8 cellular contexts compared by ENCODE assay signal in genomic region chr2:231052494-231053451, GRCh38. TPM values are rescaled to one million over a fixed set of nuclear protein-coding genes. Genes with fewer than 3 reads are reported as not detected.
DNase-seq lines count a peak whose midpoint lies in the region; ATAC-seq, FAIRE-seq and TF ChIP-seq lines count a peak whose summit lies in the region.

No MANE protein-coding gene starts in this region.

- H4K20me1 ChIP-seq in HepG2 (ENCODE audit: insufficient read depth, low read length), result peaks cover 5% of the 10 kb centered on the region; the same call in 1 of the 2 replicates

- TF ChIP-seq RAD21 in HepG2 (CRISPR knock-in tag; IDR thresholded peaks at IDR 0.05), result peak; percentile 97

- H3K9me3 ChIP-seq in HepG2 (ENCODE audit: low read length), result no peaks in the 10 kb centered on the region

- H3K4me1 ChIP-seq in HepG2 (ENCODE audit: insufficient read depth, low read length), result peaks cover 64% of the 10 kb centered on the region

- TF ChIP-seq POLR2A in HepG2 (IDR thresholded peaks at IDR 0.05; ENCODE audit: insufficient read depth in 1 of 2, low read depth in 2 of 2, low read length in 2 of 2), result peak in 1 of 2 experiments; percentile 63; a peak in 2 of 4 replicates

- in situ Hi-C loops in HepG2 (cut with HindIII; ENCODE audit: extremely low pct_ligation_motif_present, low pct_unique_long_range_greater_than_20kb), result loop anchor here (5.0 kb wide), 1 partner anchor 55 kb away; the partner anchor contains the start of gene SPATA3

- H2AFZ ChIP-seq in HepG2 (ENCODE audit: low read length), result no peak overlapping the region

- peaks cover 0 to 3% of the 10 kb centered on the region in 2 experiments; a peak in 2 of 5 replicates for H3K36me3 ChIP-seq in HepG2 (replicated peaks in 1 of 2; ENCODE audit: control insufficient read depth in 1 of 2, insufficient read depth in 2 of 2, low read length in 2 of 2)

- no peak for FAIRE-seq in HepG2 (lab: Jason Lieb, UNC)

- no peak for DNase-seq in AG04449 (ENCODE audit: low read depth, low spot score)
- peak; percentile 77 for DNase-seq in NCI-H345 treated with DMSO at 0.1 percent for 48 hours (lab: John Stamatoyannopoulos, UW; ENCODE audit: unreplicated experiment)
- peak; percentile 90 for DNase-seq in activated CD4-positive, alpha-beta T cell treated with anti-CD3 and anti-CD28 coated beads for 48 hours
- DNase-seq in dedifferentiated amniotic fluid mesenchymal stem cell (ENCODE audit: extremely low spot score), result peak; percentile 75
- DNase-seq in HepG2 (ENCODE audit: low spot score), result peak; percentile 84
- peak; percentile 83 for DNase-seq in stimulated activated CD4-positive, alpha-beta T cell treated with anti-CD3 and anti-CD28 coated beads, Interleukin-4, amount 100 ng/mL, for 1 hour

- TF ChIP-seq EP300 in HepG2 (IDR thresholded peaks at IDR 0.05; ENCODE audit: low read depth in 2 of 2, low read length in 2 of 2) (peak in 1 of 2 experiments; percentile 31; a peak in 1 of 4 replicates), HepG2 (CRISPR knock-in tag; IDR thresholded peaks at IDR 0.05; ENCODE audit: borderline replicate concordance) (no peak)

- WGBS in HepG2 (ENCODE audit: low lambda C conversion rate), result 12% methylated on average over 43 of the region's 62 CpGs

- BruUV-seq in HepG2 (replicated peaks; lab: Mats Ljungman, UMichigan), result no TSS peak

- H3K27me3 ChIP-seq in HepG2 (ENCODE audit: control insufficient read depth in 1 of 2, insufficient read depth in 2 of 2, low read length in 2 of 2), result no peaks in the 10 kb centered on the region; a peak in 1 of 5 replicates

- CTCF ChIA-PET in AG04449 (lab: Yijun Ruan, JAX), result interaction anchor here (0.6 to 7.0 kb wide), 52 partner anchors 9 to 408 kb away, joined by 3 to 77 read pairs (median 4); no protein-coding TSS in a partner anchor
- CTCF ChIA-PET in HepG2 (lab: Yijun Ruan, JAX; ENCODE audit: low intra/inter-chr PET ratio, low total read pairs), result interaction anchor here (0.7 to 4.3 kb wide), 7 partner anchors 13 to 148 kb away, joined by 3 to 25 read pairs (median 4); partner anchors contain the start of gene C2orf72

- peaks cover 10% of the 10 kb centered on the region for H3K79me2 ChIP-seq in HepG2 (ENCODE audit: insufficient read depth, low read length)

- POLR2A ChIA-PET in AG04449 (lab: Yijun Ruan, JAX) (interaction anchor here (0.6 to 1.1 kb wide), 3 partner anchors 10 to 411 kb away, joined by 3 to 4 read pairs (median 3); partner anchors contain the start of gene NCL), HepG2 (lab: Yijun Ruan, JAX) (interaction anchor here (1.0 to 7.7 kb wide), 16 partner anchors 8 to 411 kb away, joined by 3 to 399 read pairs (median 7); partner anchors contain the start of genes C2orf72 and NCL)

- peak overlapping the region; percentile 100 for H3K4me2 ChIP-seq in HepG2 (ENCODE audit: low read depth, low read length)

- peak overlapping the region; percentile 68 for H3K4me3 ChIP-seq in AG04449 (ENCODE audit: low read depth, low read length)
- peak overlapping the region; percentile 57 to 82 (median 58) for H3K4me3 ChIP-seq in HepG2 (replicated peaks in 1 of 3; ENCODE audit: insufficient read depth in 1 of 3, low read depth in 2 of 3, low read length in 3 of 3)

- intact Hi-C loops in HepG2 (cut with micrococcal nuclease; ENCODE audit: unreplicated experiment), result loop anchor here (1.0 to 10.0 kb wide), 3 partner anchors 52 to 410 kb away; partner anchors contain the start of genes ITM2C and NCL

- TF ChIP-seq CTCF in AG04449 (IDR thresholded peaks at IDR 0.05; ENCODE audit: insufficient read depth, low read length, missing control alignments) (peak; percentile 97), HepG2 (CRISPR knock-in tag; IDR thresholded peaks at IDR 0.05) (peak; percentile 99)

- ATAC-seq in GM18858 (IDR thresholded peaks at IDR 0.05; ENCODE audit: unreplicated experiment) (peak; percentile 57), HG03108 (IDR thresholded peaks at IDR 0.05; ENCODE audit: unreplicated experiment) (peak; percentile 44), HepG2 (peak; percentile 62)

- peak overlapping the region; percentile 81 for H3K9ac ChIP-seq in HepG2 (ENCODE audit: insufficient read depth, low read depth, low read length)

- peak overlapping the region; percentile 97 for H3K27ac ChIP-seq in HepG2 (ENCODE audit: extremely low read length, insufficient read depth, low read length)

RNA-seq across cellular contexts. Expression of gene PSMD1, which starts 3.9 kb away (rescaled TPM):
- total RNA-seq in HepG2 (2016; rRNA removed; fragmentation: Illumina TruSeq; extraction: Trizol), result 191 and 287 TPM in 2 replicates
- 27.0 and 34.5 TPM in 2 replicates for total RNA-seq in HepG2 (2016; cell fraction: cytosol; rRNA removed; fragmentation: Illumina TruSeq; extraction: Trizol; ENCODE audit: low read depth)
- total RNA-seq in HepG2 (2016; cell fraction: insoluble cytoplasmic fraction; rRNA removed; fragmentation: Illumina TruSeq; extraction: Trizol), result 192 and 276 TPM in 2 replicates
- total RNA-seq in HepG2 (2016; cell fraction: membrane; rRNA removed; fragmentation: Illumina TruSeq; extraction: Trizol), result 40.7 and 50.7 TPM in 2 replicates
- 131 and 150 TPM in 2 replicates for total RNA-seq in HepG2 (2016; cell fraction: nucleus; rRNA removed; fragmentation: Illumina TruSeq; extraction: Trizol)
- polyA plus RNA-seq in HepG2 (2011; rRNA removed), result 109 and 136 TPM in 2 replicates
- 70.3 and 97.3 TPM in 2 replicates for polyA plus RNA-seq in HepG2 (2011; cell fraction: cytosol; rRNA removed)
- 59.1 and 61.7 TPM in 2 replicates for polyA plus RNA-seq in HepG2 (2011; cell fraction: nucleus; rRNA removed)
- polyA plus RNA-seq in HepG2 (2012), result 63.5 and 69.5 TPM in 2 replicates
- polyA plus RNA-seq in HepG2 (2016; cell fraction: cytosol; fragmentation: Illumina TruSeq; extraction: Trizol; ENCODE audit: low read depth), result 10.9 and 15.6 TPM in 2 replicates
- polyA plus RNA-seq in HepG2 (2016; cell fraction: insoluble cytoplasmic fraction; fragmentation: Illumina TruSeq; extraction: Trizol; ENCODE audit: low read depth), result 202 TPM in 2 replicates
- polyA plus RNA-seq in HepG2 (2016; cell fraction: membrane; fragmentation: Illumina TruSeq; extraction: Trizol; ENCODE audit: low read depth), result 21.2 and 25.3 TPM in 2 replicates
- polyA plus RNA-seq in HepG2 (2016; cell fraction: nucleus; fragmentation: Illumina TruSeq; extraction: Trizol; ENCODE audit: insufficient read depth, low read depth), result 130 and 134 TPM in 2 replicates
- 421 and 438 TPM in 2 replicates for polyA minus RNA-seq in HepG2 (2011; rRNA and poly(A)+ RNA removed; ENCODE audit: low replicate concordance)
- 58.8 and 72.8 TPM in 2 replicates for polyA minus RNA-seq in HepG2 (2011; cell fraction: cytosol; rRNA and poly(A)+ RNA removed)
- 145 and 196 TPM in 2 replicates for polyA minus RNA-seq in HepG2 (2011; cell fraction: nucleus; rRNA and poly(A)+ RNA removed)

RNA-seq across cellular contexts. Expression of gene C2orf72, which starts 15.4 kb away (rescaled TPM):
- total RNA-seq in HepG2 (2016; rRNA removed; fragmentation: Illumina TruSeq; extraction: Trizol), result 147 and 152 TPM in 2 replicates
- 25.4 and 28.7 TPM in 2 replicates for total RNA-seq in HepG2 (2016; cell fraction: cytosol; rRNA removed; fragmentation: Illumina TruSeq; extraction: Trizol; ENCODE audit: low read depth)
- 131 and 146 TPM in 2 replicates for total RNA-seq in HepG2 (2016; cell fraction: insoluble cytoplasmic fraction; rRNA removed; fragmentation: Illumina TruSeq; extraction: Trizol)
- 109 and 116 TPM in 2 replicates for total RNA-seq in HepG2 (2016; cell fraction: membrane; rRNA removed; fragmentation: Illumina TruSeq; extraction: Trizol)
- total RNA-seq in HepG2 (2016; cell fraction: nucleus; rRNA removed; fragmentation: Illumina TruSeq; extraction: Trizol), result 72.4 and 86.5 TPM in 2 replicates
- 203 and 242 TPM in 2 replicates for polyA plus RNA-seq in HepG2 (2011; rRNA removed)
- polyA plus RNA-seq in HepG2 (2011; cell fraction: cytosol; rRNA removed), result 134 and 156 TPM in 2 replicates
- 216 and 271 TPM in 2 replicates for polyA plus RNA-seq in HepG2 (2011; cell fraction: nucleus; rRNA removed)
- 95.0 and 118 TPM in 2 replicates for polyA plus RNA-seq in HepG2 (2012)
- 32.1 and 34.1 TPM in 2 replicates for polyA plus RNA-seq in HepG2 (2016; cell fraction: cytosol; fragmentation: Illumina TruSeq; extraction: Trizol; ENCODE audit: low read depth)
- polyA plus RNA-seq in HepG2 (2016; cell fraction: insoluble cytoplasmic fraction; fragmentation: Illumina TruSeq; extraction: Trizol; ENCODE audit: low read depth), result 143 and 164 TPM in 2 replicates
- polyA plus RNA-seq in HepG2 (2016; cell fraction: membrane; fragmentation: Illumina TruSeq; extraction: Trizol; ENCODE audit: low read depth), result 89.2 and 92.3 TPM in 2 replicates
- 155 and 158 TPM in 2 replicates for polyA plus RNA-seq in HepG2 (2016; cell fraction: nucleus; fragmentation: Illumina TruSeq; extraction: Trizol; ENCODE audit: insufficient read depth, low read depth)
- polyA minus RNA-seq in HepG2 (2011; rRNA and poly(A)+ RNA removed; ENCODE audit: low replicate concordance), result 0.05 and 126 TPM in 2 replicates
- 48.1 and 75.6 TPM in 2 replicates for polyA minus RNA-seq in HepG2 (2011; cell fraction: cytosol; rRNA and poly(A)+ RNA removed)
- 48.4 and 62.5 TPM in 2 replicates for polyA minus RNA-seq in HepG2 (2011; cell fraction: nucleus; rRNA and poly(A)+ RNA removed)

RNA-seq across cellular contexts. Expression of gene SPATA3, which starts 56.9 kb away (rescaled TPM):
- total RNA-seq in HepG2 (2016; rRNA removed; fragmentation: Illumina TruSeq; extraction: Trizol), result not detected in 2 replicates
- total RNA-seq in HepG2 (2016; cell fraction: cytosol; rRNA removed; fragmentation: Illumina TruSeq; extraction: Trizol; ENCODE audit: low read depth), result not detected in 2 replicates
- not detected in 2 replicates for total RNA-seq in HepG2 (2016; cell fraction: insoluble cytoplasmic fraction; rRNA removed; fragmentation: Illumina TruSeq; extraction: Trizol)
- not detected in 2 replicates for total RNA-seq in HepG2 (2016; cell fraction: membrane; rRNA removed; fragmentation: Illumina TruSeq; extraction: Trizol)
- not detected in 2 replicates for total RNA-seq in HepG2 (2016; cell fraction: nucleus; rRNA removed; fragmentation: Illumina TruSeq; extraction: Trizol)
- polyA plus RNA-seq in HepG2 (2011; rRNA removed), result not detected in 2 replicates
- polyA plus RNA-seq in HepG2 (2011; cell fraction: cytosol; rRNA removed), result not detected in 2 replicates
- not detected in 2 replicates for polyA plus RNA-seq in HepG2 (2011; cell fraction: nucleus; rRNA removed)
- not detected in 2 replicates for polyA plus RNA-seq in HepG2 (2012)
- not detected in 2 replicates for polyA plus RNA-seq in HepG2 (2016; cell fraction: cytosol; fragmentation: Illumina TruSeq; extraction: Trizol; ENCODE audit: low read depth)
- polyA plus RNA-seq in HepG2 (2016; cell fraction: insoluble cytoplasmic fraction; fragmentation: Illumina TruSeq; extraction: Trizol; ENCODE audit: low read depth), result not detected in 2 replicates
- not detected in 2 replicates for polyA plus RNA-seq in HepG2 (2016; cell fraction: membrane; fragmentation: Illumina TruSeq; extraction: Trizol; ENCODE audit: low read depth)
- not detected in 2 replicates for polyA plus RNA-seq in HepG2 (2016; cell fraction: nucleus; fragmentation: Illumina TruSeq; extraction: Trizol; ENCODE audit: insufficient read depth, low read depth)
- polyA minus RNA-seq in HepG2 (2011; rRNA and poly(A)+ RNA removed; ENCODE audit: low replicate concordance), result not detected in 2 replicates
- polyA minus RNA-seq in HepG2 (2011; cell fraction: cytosol; rRNA and poly(A)+ RNA removed), result not detected in 2 replicates
- polyA minus RNA-seq in HepG2 (2011; cell fraction: nucleus; rRNA and poly(A)+ RNA removed), result not detected in 2 replicates
